Comparison of ENCODE assay signal across 27 cellular contexts in genomic region chr6:39157511-39157910, GRCh38. TPM values are rescaled to one million over a fixed set of nuclear protein-coding genes. Genes with fewer than 3 reads are reported as not detected.
DNase-seq lines count a peak whose midpoint lies in the region; ATAC-seq, FAIRE-seq and TF ChIP-seq lines count a peak whose summit lies in the region.
"Had no signal": no experiment of that assay in that cellular context is flagged by ENCODE, and none has a peak within 500 bp of the region (broad histone marks: within the 10 kb centered on the region; RNA-seq: fewer than 3 reads in every experiment).

No MANE protein-coding gene starts in this region.

- no peak overlapping the region for H3K4me3 Mint-ChIP-seq in nephron progenitor cell
- H3K4me3 Mint-ChIP-seq: CD4-positive, alpha-beta T cell; T-helper 2 cell treated with Interferon-gamma antibody and Interleukin-4, amounts not matched to agents 5 μg/mL and 100 μg/mL, for 36 hours had no signal

- TF ChIP-seq RAD21 in HepG2 (CRISPR knock-in tag; IDR thresholded peaks at IDR 0.05) = no peak

- H3K4me3 ChIP-seq in HepG2 (replicated peaks in 1 of 3; ENCODE audit: insufficient read depth in 1 of 3, low read depth in 2 of 3, low read length in 3 of 3) = no peak overlapping the region
- no peak overlapping the region for H3K4me3 ChIP-seq in right lobe of liver
- H3K4me3 ChIP-seq: BLaER1 treated with 17β-estradiol and CSF1 and Interleukin-3, amounts not matched to agents 10 nM and 100 nM; GM23248; HAP-1; K562; MG63; SJSA1 had no signal

- 0% methylated on average over 3 of the region's 3 CpGs for WGBS in HepG2 (ENCODE audit: low lambda C conversion rate)
- 60% methylated on average over 1 of the region's 3 CpGs for whole genome bisulfite sequencing in right lobe of liver (ENCODE audit: insufficient coverage, low coverage, low lambda C conversion rate, missing lambda C conversion rate)

- H2AFZ ChIP-seq in HepG2 (ENCODE audit: low read length) = no peak overlapping the region
- H2AFZ ChIP-seq: GM23248 had no signal

- intact Hi-C loops in HepG2 (cut with micrococcal nuclease; ENCODE audit: unreplicated experiment) (no loop called here), right lobe of liver (cut with DNase I) (no loop called here)

- peaks cover 13% of the 10 kb centered on the region for H3K36me3 Mint-ChIP-seq in nephron progenitor cell (ENCODE audit: low read depth)

- H3K27me3 ChIP-seq in HepG2 (ENCODE audit: control insufficient read depth in 1 of 2, insufficient read depth in 2 of 2, low read length in 2 of 2) = 0 out of 5 replicates have a peak, but pooled peaks cover 0 to under 1% of the 10 kb centered on the region in 2 experiments
- H3K27me3 ChIP-seq in right lobe of liver = no peaks in the 10 kb centered on the region
- H3K27me3 ChIP-seq: BLaER1 treated with 17β-estradiol and CSF1 and Interleukin-3, amounts not matched to agents 10 nM and 100 nM; SJSA1 had no signal

- no TSS peak for BruUV-seq in HepG2 (replicated peaks; lab: Mats Ljungman, UMichigan)

- CTCF ChIA-PET in HepG2 (lab: Yijun Ruan, JAX; ENCODE audit: low intra/inter-chr PET ratio, low total read pairs) = no interaction called here

- H3K9me3 Mint-ChIP-seq in nephron progenitor cell = peaks cover 19% of the 10 kb centered on the region
- H3K9me3 Mint-ChIP-seq: CD4-positive, alpha-beta T cell had no signal

- TF ChIP-seq EP300 in HepG2 (IDR thresholded peaks at IDR 0.05; ENCODE audit: low read depth in 2 of 2, low read length in 2 of 2) (no peak), HepG2 (CRISPR knock-in tag; IDR thresholded peaks at IDR 0.05; ENCODE audit: borderline replicate concordance) (no peak)

- no peaks in the 10 kb centered on the region for H3K4me1 ChIP-seq in HepG2 (ENCODE audit: insufficient read depth, low read length)
- no peaks in the 10 kb centered on the region for H3K4me1 ChIP-seq in right lobe of liver
- H3K4me1 ChIP-seq: HAP-1, SJSA1 had no signal

- no peaks in the 10 kb centered on the region for H4K20me1 ChIP-seq in HepG2 (ENCODE audit: insufficient read depth, low read length)
- H4K20me1 ChIP-seq: BLaER1 treated with 17β-estradiol and CSF1 and Interleukin-3, amounts not matched to agents 10 nM and 100 nM had no signal

- H3K36me3 ChIP-seq in HepG2 (replicated peaks in 1 of 2; ENCODE audit: control insufficient read depth in 1 of 2, insufficient read depth in 2 of 2, low read length in 2 of 2) = no peaks in the 10 kb centered on the region
- H3K36me3 ChIP-seq in right lobe of liver = no peaks in the 10 kb centered on the region
- H3K36me3 ChIP-seq: BLaER1 treated with 17β-estradiol and CSF1 and Interleukin-3, amounts not matched to agents 10 nM and 100 nM; HAP-1; MG63; SJSA1 had no signal

- TF ChIP-seq CTCF in HepG2 (CRISPR knock-in tag; IDR thresholded peaks at IDR 0.05) (peak; percentile 16; the same call in 1 of the 2 replicates), right lobe of liver (IDR thresholded peaks at IDR 0.05) (no peak), nephron progenitor cell (IDR thresholded peaks at IDR 0.05) (no peak)

- ATAC-seq in HepG2 (peak; percentile 72), right lobe of liver (no peak), HG03342 (IDR thresholded peaks at IDR 0.05; ENCODE audit: unreplicated experiment) (no peak), GM19328 (IDR thresholded peaks at IDR 0.05; ENCODE audit: unreplicated experiment) (no peak)
- ATAC-seq: K562 had no signal

- H3K4me1 Mint-ChIP-seq in nephron progenitor cell = peaks cover 40% of the 10 kb centered on the region

- H3K9me3 ChIP-seq in HepG2 (ENCODE audit: low read length) (no peaks in the 10 kb centered on the region), right lobe of liver (no peaks in the 10 kb centered on the region)
- H3K9me3 ChIP-seq: HAP-1, SJSA1 had no signal

- no peak overlapping the region for H3K9ac ChIP-seq in HepG2 (ENCODE audit: insufficient read depth, low read depth, low read length)
- H3K9ac ChIP-seq: BLaER1 treated with 17β-estradiol and CSF1 and Interleukin-3, amounts not matched to agents 10 nM and 100 nM; GM23248 had no signal

- H3K79me2 ChIP-seq in HepG2 (ENCODE audit: insufficient read depth, low read length) = no peaks in the 10 kb centered on the region

- no peak overlapping the region for H3K4me2 ChIP-seq in HepG2 (ENCODE audit: low read depth, low read length)
- H3K4me2 ChIP-seq: BLaER1 treated with 17β-estradiol and CSF1 and Interleukin-3, amounts not matched to agents 10 nM and 100 nM had no signal

- no peak overlapping the region for H3K27ac ChIP-seq in HepG2 (ENCODE audit: extremely low read length, insufficient read depth, low read length)
- H3K27ac ChIP-seq in right lobe of liver = no peak overlapping the region
- H3K27ac ChIP-seq: BLaER1 treated with 17β-estradiol and CSF1 and Interleukin-3, amounts not matched to agents 10 nM and 100 nM; GM23248; HL-60; SJSA1 had no signal

- DNase-seq in NCI-H345 (lab: John Stamatoyannopoulos, UW) = peak; percentile 17
- no peak for DNase-seq in NCI-H345 treated with DMSO at 0.1 percent for 48 hours (lab: John Stamatoyannopoulos, UW; ENCODE audit: unreplicated experiment)
- DNase-seq in HepG2 (ENCODE audit: low spot score) = no peak
- DNase-seq in right lobe of liver = no peak
- peak; percentile 45 for DNase-seq in NCI-H146 (lab: John Stamatoyannopoulos, UW)
- DNase-seq in nephron progenitor cell = no peak
- DNase-seq: CD4-positive, alpha-beta T cell; GM23248; Kasumi-1; MG63; NCI-H1048; NCI-H187; NCI-H2081 treated with DMSO at 0.1 percent for 48 hours; NCI-H510A; Right ventricle myocardium superior; RPMI8226; T-helper 1 cell had no signal

- FAIRE-seq in HepG2 (lab: Jason Lieb, UNC) = no peak
- FAIRE-seq: A204.1, G401.6, K562 had no signal

- H3K27me3 Mint-ChIP-seq in nephron progenitor cell (ENCODE audit: low read depth, poor library complexity) = peaks cover 28% of the 10 kb centered on the region
- H3K27me3 Mint-ChIP-seq: CD4-positive, alpha-beta T cell had no signal

- peak overlapping the region; percentile 58 for H3K27ac Mint-ChIP-seq in nephron progenitor cell
- H3K27ac Mint-ChIP-seq: CD4-positive, alpha-beta T cell; T-helper 2 cell treated with Interferon-gamma antibody and Interleukin-4, amounts not matched to agents 5 μg/mL and 100 μg/mL, for 36 hours had no signal

- no peak for TF ChIP-seq POLR2A in HepG2 (IDR thresholded peaks at IDR 0.05; ENCODE audit: insufficient read depth in 1 of 2, low read depth in 2 of 2, low read length in 2 of 2)
- no peak for TF ChIP-seq POLR2A in right lobe of liver (IDR thresholded peaks at IDR 0.05)

- POLR2A ChIA-PET in HepG2 (lab: Yijun Ruan, JAX) = no interaction called here

- in situ Hi-C loops in HepG2 (cut with HindIII; ENCODE audit: extremely low pct_ligation_motif_present, low pct_unique_long_range_greater_than_20kb) = no loop called here

TF ChIP-seq in HepG2, 621 proteins besides CTCF, POLR2A, EP300 and RAD21:
- TF ChIP-seq EED (CRISPR knock-in tag; IDR thresholded peaks at IDR 0.05) = no peak

RNA-seq across cellular contexts. Expression of gene SAYSD1, which starts 42.5 kb away (rescaled TPM):
- 16.0 and 18.7 TPM in 2 replicates for total RNA-seq in HepG2 (2016; rRNA removed; fragmentation: Illumina TruSeq; extraction: Trizol)
- 4.0 TPM in 2 replicates for total RNA-seq in HepG2 (2016; cell fraction: cytosol; rRNA removed; fragmentation: Illumina TruSeq; extraction: Trizol; ENCODE audit: low read depth)
- 15.3 and 19.7 TPM in 2 replicates for total RNA-seq in HepG2 (2016; cell fraction: insoluble cytoplasmic fraction; rRNA removed; fragmentation: Illumina TruSeq; extraction: Trizol)
- total RNA-seq in HepG2 (2016; cell fraction: membrane; rRNA removed; fragmentation: Illumina TruSeq; extraction: Trizol) = 10.8 and 11.9 TPM in 2 replicates
- total RNA-seq in HepG2 (2016; cell fraction: nucleus; rRNA removed; fragmentation: Illumina TruSeq; extraction: Trizol) = 13.1 and 13.6 TPM in 2 replicates
- 8.2 and 10.1 TPM in 2 replicates for polyA plus RNA-seq in HepG2 (2011; rRNA removed)
- 6.3 and 8.1 TPM in 2 replicates for polyA plus RNA-seq in HepG2 (2011; cell fraction: cytosol; rRNA removed)
- 4.5 TPM in 2 replicates for polyA plus RNA-seq in HepG2 (2011; cell fraction: nucleus; rRNA removed)
- 4.5 and 5.6 TPM in 2 replicates for polyA plus RNA-seq in HepG2 (2012)
- 3.4 and 3.6 TPM in 2 replicates for polyA plus RNA-seq in HepG2 (2016; cell fraction: cytosol; fragmentation: Illumina TruSeq; extraction: Trizol; ENCODE audit: low read depth)
- 16.9 and 19.9 TPM in 2 replicates for polyA plus RNA-seq in HepG2 (2016; cell fraction: insoluble cytoplasmic fraction; fragmentation: Illumina TruSeq; extraction: Trizol; ENCODE audit: low read depth)
- 6.5 and 7.4 TPM in 2 replicates for polyA plus RNA-seq in HepG2 (2016; cell fraction: membrane; fragmentation: Illumina TruSeq; extraction: Trizol; ENCODE audit: low read depth)
- 18.7 and 19.1 TPM in 2 replicates for polyA plus RNA-seq in HepG2 (2016; cell fraction: nucleus; fragmentation: Illumina TruSeq; extraction: Trizol; ENCODE audit: insufficient read depth, low read depth)
- 6.5 and 7.0 TPM in 2 replicates for polyA minus RNA-seq in HepG2 (2011; rRNA and poly(A)+ RNA removed; ENCODE audit: low replicate concordance)
- 5.4 and 7.0 TPM in 2 replicates for polyA minus RNA-seq in HepG2 (2011; cell fraction: cytosol; rRNA and poly(A)+ RNA removed)
- polyA minus RNA-seq in HepG2 (2011; cell fraction: nucleus; rRNA and poly(A)+ RNA removed) = 18.6 and 20.7 TPM in 2 replicates
- total RNA-seq in right lobe of liver = 1 to 10 TPM; 4.3 to 9.3 (median 7.0) TPM

Comparison
In these comparisons a context has a peak if more than half of its experiments do, and no peak if none do; other contexts are left out.
1. DNase-seq: peak in NCI-H345 (single experiment) and NCI-H146 (single experiment); none in NCI-H345 treated with DMSO at 0.1 percent for 48 hours (single experiment), HepG2 (single experiment), right lobe of liver (0 of 3) and nephron progenitor cell (single experiment).